Comparison of ENCODE assay signal across 24 cellular contexts in the genomic region with DNA sequence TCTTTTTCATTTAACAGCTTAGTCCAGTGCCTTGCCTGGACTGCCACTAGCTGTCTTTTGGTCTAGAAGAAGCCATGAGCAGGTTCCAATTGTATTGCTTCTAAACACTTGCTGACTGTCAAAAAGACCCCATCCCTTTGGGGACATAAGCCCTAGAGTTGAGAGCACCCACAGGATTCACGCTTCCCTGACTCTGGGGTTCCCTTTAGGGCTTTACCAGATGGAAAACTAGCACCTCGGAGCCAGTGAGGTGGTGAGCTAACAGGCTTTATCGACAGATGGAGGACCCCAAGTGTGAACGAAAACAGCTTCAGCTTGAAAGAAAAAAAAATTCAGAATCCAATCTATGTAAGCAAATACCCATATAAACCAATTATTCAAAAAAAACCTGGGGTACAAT.
"Had no signal": no experiment of that assay in that cellular context is flagged by ENCODE, and none has a peak within 500 bp of the region (broad histone marks: within the 10 kb centered on the region; RNA-seq: fewer than 3 reads in every experiment).

No MANE protein-coding gene starts in this region.

- H3K27ac Mint-ChIP-seq: endodermal cell; naive B cell; nephron; stimulated activated effector memory CD8-positive, alpha-beta T cell treated with anti-CD3 and anti-CD28 coated beads, Interleukin-12 subunit alpha, Interleukin-12 subunit beta, amount 100 ng/mL, for 72 hours had no signal

- H3K27ac ChIP-seq: foreskin keratinocyte, hepatocyte, parathyroid adenoma, psoas muscle, right lobe of liver, tibial artery, upper lobe of left lung, uterus had no signal

- H3K9ac ChIP-seq: parathyroid adenoma had no signal

- ATAC-seq: foreskin keratinocyte; left cardiac atrium; left ventricle myocardium superior; psoas muscle; right lobe of liver; stimulated activated effector memory CD8-positive, alpha-beta T cell treated with anti-CD3 and anti-CD28 coated beads, Interleukin-12 subunit alpha, Interleukin-12 subunit beta, amount 100 ng/mL, for 72 hours; stimulated activated naive CD8-positive, alpha-beta T cell treated with anti-CD3 and anti-CD28 coated beads, Interleukin-15, Interleukin-2, amounts not matched to agents 100 U/mL and 50 U/mL, for 24 hours had no signal

- H3K4me3 Mint-ChIP-seq: endodermal cell; naive B cell; nephron; stimulated activated effector memory CD8-positive, alpha-beta T cell treated with anti-CD3 and anti-CD28 coated beads, Interleukin-12 subunit alpha, Interleukin-12 subunit beta, amount 100 ng/mL, for 72 hours had no signal

- H3K9me3 Mint-ChIP-seq: endodermal cell, naive B cell, nephron had no signal

- H3K4me1 Mint-ChIP-seq: endodermal cell; naive B cell; stimulated activated effector memory CD8-positive, alpha-beta T cell treated with anti-CD3 and anti-CD28 coated beads, Interleukin-12 subunit alpha, Interleukin-12 subunit beta, amount 100 ng/mL, for 72 hours had no signal

- H3K27me3 ChIP-seq: hepatocyte, right lobe of liver, tibial artery, upper lobe of left lung, uterus had no signal

- H3K4me2 ChIP-seq: hepatocyte had no signal

- H3K9me3 ChIP-seq: psoas muscle, right lobe of liver, tibial artery, upper lobe of left lung, uterus had no signal

- DNase-seq: effector CD4-positive, alpha-beta T cell; endodermal cell; erythroblast; foreskin keratinocyte; head of caudate nucleus; kidney; left cardiac atrium; left ventricle myocardium superior; mesendoderm; naive B cell; psoas muscle; retina; right lobe of liver; stimulated activated CD4-positive, alpha-beta T cell treated with anti-CD3 and anti-CD28 coated beads, Interleukin-4, amount 100 ng/mL, for 1 hour; stimulated activated CD8-positive, alpha-beta memory T cell treated with anti-CD3 and anti-CD28 coated beads, Interleukin-4, amount 100 ng/mL, for 48 hours; stimulated activated naive CD8-positive, alpha-beta T cell treated with anti-CD3 and anti-CD28 coated beads, Interleukin-15, Interleukin-2, amounts not matched to agents 100 U/mL and 50 U/mL, for 24 hours; tibial artery; upper lobe of left lung; uterus had no signal

- H3K4me3 ChIP-seq: hepatocyte, lung, psoas muscle, right lobe of liver, tibial artery, upper lobe of left lung, uterus had no signal

- H3K36me3 ChIP-seq: right lobe of liver, tibial artery, upper lobe of left lung, uterus had no signal

- H3K36me3 Mint-ChIP-seq: naive B cell; stimulated activated effector memory CD8-positive, alpha-beta T cell treated with anti-CD3 and anti-CD28 coated beads, Interleukin-12 subunit alpha, Interleukin-12 subunit beta, amount 100 ng/mL, for 72 hours had no signal

- H3K4me1 ChIP-seq: foreskin keratinocyte, parathyroid adenoma, psoas muscle, right lobe of liver, upper lobe of left lung, uterus had no signal
